ENCODE assay signal across 35 cellular contexts in genomic region chr4:82172186-82172585, GRCh38.
DNase-seq lines count a peak whose midpoint lies in the region; ATAC-seq, FAIRE-seq and TF ChIP-seq lines count a peak whose summit lies in the region.
"Had no signal": no experiment of that assay in that cellular context is flagged by ENCODE, and none has a peak within 500 bp of the region (broad histone marks: within the 10 kb centered on the region; RNA-seq: fewer than 3 reads in every experiment).

No MANE protein-coding gene starts in this region.

- TF ChIP-seq EP300 in HepG2 (IDR thresholded peaks at IDR 0.05; ENCODE audit: low read depth in 2 of 2, low read length in 2 of 2) (no peak), HepG2 (CRISPR knock-in tag; IDR thresholded peaks at IDR 0.05; ENCODE audit: borderline replicate concordance) (no peak)

- WGBS in HepG2 (ENCODE audit: low lambda C conversion rate): 0% methylated on average over 1 of the region's 1 CpG
- WGBS in right lobe of liver (ENCODE audit: insufficient coverage, low coverage, low lambda C conversion rate, missing lambda C conversion rate): 92% methylated on average over 1 of the region's 1 CpG
- WGBS in heart right ventricle, 2 donors: 90 to 100% methylated on average over 1 of the region's 1 CpG

- no peaks in the 10 kb centered on the region for H3K79me2 ChIP-seq in HepG2 (ENCODE audit: insufficient read depth, low read length)

- H3K4me3 ChIP-seq in HepG2 (replicated peaks in 1 of 3; ENCODE audit: insufficient read depth in 1 of 3, low read depth in 2 of 3, low read length in 3 of 3) (no peak overlapping the region), right lobe of liver (no peak overlapping the region), A673 (ENCODE audit: low read depth, low read length, poor library complexity, severe bottlenecking) (no peak overlapping the region), SK-N-MC (peak overlapping the region; percentile 67), heart right ventricle (no peak overlapping the region)
- H3K4me3 ChIP-seq: A549; BLaER1; BLaER1 treated with 17β-estradiol and CSF1 and Interleukin-3, amounts not matched to agents 10 nM and 100 nM had no signal

- H3K9ac ChIP-seq in HepG2 (ENCODE audit: insufficient read depth, low read depth, low read length): no peak overlapping the region
- peak overlapping the region; percentile 80 for H3K9ac ChIP-seq in SK-N-MC (ENCODE audit: insufficient read length)
- H3K9ac ChIP-seq: BLaER1; BLaER1 treated with 17β-estradiol and CSF1 and Interleukin-3, amounts not matched to agents 10 nM and 100 nM had no signal

- TF ChIP-seq CTCF in HepG2 (CRISPR knock-in tag; IDR thresholded peaks at IDR 0.05): no peak
- TF ChIP-seq CTCF in right lobe of liver (IDR thresholded peaks at IDR 0.05): no peak
- TF ChIP-seq CTCF in A673 (conservative IDR thresholded peaks at IDR 0.05; ENCODE audit: low read depth, low read length): no peak
- no peak for TF ChIP-seq CTCF in heart right ventricle (IDR thresholded peaks at IDR 0.05)

- H3K4me2 ChIP-seq in HepG2 (ENCODE audit: low read depth, low read length): no peak overlapping the region
- H3K4me2 ChIP-seq: A549; BLaER1; BLaER1 treated with 17β-estradiol and CSF1 and Interleukin-3, amounts not matched to agents 10 nM and 100 nM had no signal

- H2AFZ ChIP-seq in HepG2 (ENCODE audit: low read length): no peak overlapping the region

- FAIRE-seq in HepG2 (lab: Jason Lieb, UNC): no peak
- FAIRE-seq: A204.1, A549, D721Med had no signal

- intact Hi-C loops in HepG2 (cut with micrococcal nuclease; ENCODE audit: unreplicated experiment): no loop called here
- intact Hi-C loops in right lobe of liver (cut with DNase I): no loop called here
- intact Hi-C loops in A673 (cut with micrococcal nuclease; ENCODE audit: unreplicated experiment): loop anchor here (10.0 kb wide), 1 partner anchor 767 kb away; no protein-coding TSS in a partner anchor
- intact Hi-C loops in heart right ventricle (cut with DNase I): no loop called here

- CTCF ChIA-PET in HepG2 (lab: Yijun Ruan, JAX; ENCODE audit: low intra/inter-chr PET ratio, low total read pairs): no interaction called here
- CTCF ChIA-PET in A673 (lab: Charles Lee): no interaction called here

- H3K36me3 ChIP-seq in HepG2 (replicated peaks in 1 of 2; ENCODE audit: control insufficient read depth in 1 of 2, insufficient read depth in 2 of 2, low read length in 2 of 2) (no peaks in the 10 kb centered on the region), right lobe of liver (no peaks in the 10 kb centered on the region), A673 (ENCODE audit: insufficient read depth, low read length, poor library complexity, severe bottlenecking) (no peaks in the 10 kb centered on the region), SK-N-MC (ENCODE audit: insufficient read depth, low read length) (peaks cover 16% of the 10 kb centered on the region), heart right ventricle (no peaks in the 10 kb centered on the region)
- H3K36me3 ChIP-seq: BE2C; BLaER1; BLaER1 treated with 17β-estradiol and CSF1 and Interleukin-3, amounts not matched to agents 10 nM and 100 nM had no signal

- DNase-seq in HepG2 (ENCODE audit: low spot score) (no peak), right lobe of liver (no peak), A673 (ENCODE audit: low spot score) (peak; percentile 66), SK-N-MC (ENCODE audit: low read depth, low spot score) (peak; percentile 88), dedifferentiated amniotic fluid mesenchymal stem cell (ENCODE audit: extremely low spot score) (peak; percentile 9), heart right ventricle (no peak), activated T-cell treated with anti-CD3 and anti-CD28 coated beads for 4 hours (no peak)
- DNase-seq: 8988T; ACHN; AML-193; BE2C; C1 segment of cervical spinal cord; Caco-2; Calu3; CD4-positive, alpha-beta memory T cell; CD4-positive, alpha-beta T cell; CD4-positive, CD25-positive, alpha-beta regulatory T cell; CD8-positive, alpha-beta memory T cell; CD8-positive, alpha-beta T cell; COR-L47; DMS 273 treated with DMSO at 0.1 percent for 48 hours; DMS153; DMS53; DMS79; DMS79 treated with DMSO at 0.1 percent for 48 hours; DND-41; EL had no signal

- no TSS peak for BruUV-seq in HepG2 (replicated peaks; lab: Mats Ljungman, UMichigan)
- BruUV-seq in A673 (replicated peaks; lab: Mats Ljungman, UMichigan): no TSS peak

- POLR2A ChIA-PET in HepG2 (lab: Yijun Ruan, JAX) (no interaction called here), A673 (lab: Charles Lee; ENCODE audit: low non-redundant PET) (no interaction called here)

- no peak for TF ChIP-seq RAD21 in HepG2 (CRISPR knock-in tag; IDR thresholded peaks at IDR 0.05)

- H4K20me1 ChIP-seq in HepG2 (ENCODE audit: insufficient read depth, low read length): no peaks in the 10 kb centered on the region
- H4K20me1 ChIP-seq: BLaER1; BLaER1 treated with 17β-estradiol and CSF1 and Interleukin-3, amounts not matched to agents 10 nM and 100 nM had no signal

- in situ Hi-C loops in HepG2 (cut with HindIII; ENCODE audit: extremely low pct_ligation_motif_present, low pct_unique_long_range_greater_than_20kb): no loop called here

- no peaks in the 10 kb centered on the region for H3K9me3 ChIP-seq in HepG2 (ENCODE audit: low read length)
- no peaks in the 10 kb centered on the region for H3K9me3 ChIP-seq in right lobe of liver
- H3K9me3 ChIP-seq in A673 (ENCODE audit: low read depth, low read length, poor library complexity, severe bottlenecking): peaks cover 6% of the 10 kb centered on the region
- H3K9me3 ChIP-seq in SK-N-MC (ENCODE audit: low read depth, low read length): peaks cover 8% of the 10 kb centered on the region
- H3K9me3 ChIP-seq in heart right ventricle: peaks cover 0 to 12% (median 0%) of the 10 kb centered on the region in 11 donors
- H3K9me3 ChIP-seq: A549, BE2C, Caco-2 had no signal

- no peak overlapping the region for H3K27ac ChIP-seq in HepG2 (ENCODE audit: extremely low read length, insufficient read depth, low read length)
- no peak overlapping the region for H3K27ac ChIP-seq in right lobe of liver
- peak overlapping the region; percentile 93 for H3K27ac ChIP-seq in A673 (ENCODE audit: low read depth, low read length, poor library complexity, severe bottlenecking)
- H3K27ac ChIP-seq in SK-N-MC: peak overlapping the region; percentile 100
- no peak overlapping the region for H3K27ac ChIP-seq in heart right ventricle
- H3K27ac ChIP-seq: 22Rv1; A549; BLaER1; BLaER1 treated with 17β-estradiol and CSF1 and Interleukin-3, amounts not matched to agents 10 nM and 100 nM; C4-2B had no signal

- ATAC-seq in HepG2 (no peak), right lobe of liver (no peak), heart right ventricle (no peak), GM18907 (IDR thresholded peaks at IDR 0.05; ENCODE audit: unreplicated experiment) (no peak)
- ATAC-seq: A549; CD8-positive, alpha-beta T cell had no signal

- no peaks in the 10 kb centered on the region for H3K4me1 ChIP-seq in HepG2 (ENCODE audit: insufficient read depth, low read length)
- H3K4me1 ChIP-seq in right lobe of liver: no peaks in the 10 kb centered on the region
- H3K4me1 ChIP-seq in A673 (ENCODE audit: insufficient read depth, low read length, poor library complexity, severe bottlenecking): peaks cover 13% of the 10 kb centered on the region
- no peaks in the 10 kb centered on the region for H3K4me1 ChIP-seq in heart right ventricle
- H3K4me1 ChIP-seq: A549; BE2C; BLaER1; BLaER1 treated with 17β-estradiol and CSF1 and Interleukin-3, amounts not matched to agents 10 nM and 100 nM; Caco-2 had no signal

- TF ChIP-seq POLR2A in HepG2 (IDR thresholded peaks at IDR 0.05; ENCODE audit: insufficient read depth in 1 of 2, low read depth in 2 of 2, low read length in 2 of 2) (no peak), right lobe of liver (IDR thresholded peaks at IDR 0.05) (no peak)

- H3K27me3 ChIP-seq in HepG2 (ENCODE audit: control insufficient read depth in 1 of 2, insufficient read depth in 2 of 2, low read length in 2 of 2) (no peaks in the 10 kb centered on the region), right lobe of liver (no peaks in the 10 kb centered on the region), A673 (replicated peaks; ENCODE audit: insufficient read depth, low read depth, low read length, poor library complexity) (no peaks in the 10 kb centered on the region), heart right ventricle (no peaks in the 10 kb centered on the region)
- H3K27me3 ChIP-seq: BE2C; BLaER1; BLaER1 treated with 17β-estradiol and CSF1 and Interleukin-3, amounts not matched to agents 10 nM and 100 nM had no signal

TF ChIP-seq in HepG2, 621 proteins besides CTCF, POLR2A, EP300 and RAD21:
- TF ChIP-seq HNRNPK (IDR thresholded peaks at IDR 0.05; ENCODE audit: low read depth, low read length, poor library complexity, severe bottlenecking): peak; percentile 85
- no peak for TF ChIP-seq GLMP (CRISPR knock-in tag; IDR thresholded peaks at IDR 0.05; ENCODE audit: borderline replicate concordance)
- TF ChIP-seq ZNF816 (CRISPR knock-in tag; IDR thresholded peaks at IDR 0.05; ENCODE audit: borderline replicate concordance): no peak

Comparison
In these comparisons a context has a peak if more than half of its experiments do, and no peak if none do; other contexts are left out.
1. DNase-seq: peak in A673 (single experiment), SK-N-MC (single experiment) and dedifferentiated amniotic fluid mesenchymal stem cell (single experiment); none in HepG2 (single experiment), right lobe of liver (0 of 3), heart right ventricle (0 of 2) and activated T-cell treated with anti-CD3 and anti-CD28 coated beads for 4 hours (single experiment).
2. H3K27ac ChIP-seq: peak in A673 (single experiment) and SK-N-MC (single experiment); none in HepG2 (single experiment), right lobe of liver (0 of 3) and heart right ventricle (0 of 10).